In the genomic region with DNA sequence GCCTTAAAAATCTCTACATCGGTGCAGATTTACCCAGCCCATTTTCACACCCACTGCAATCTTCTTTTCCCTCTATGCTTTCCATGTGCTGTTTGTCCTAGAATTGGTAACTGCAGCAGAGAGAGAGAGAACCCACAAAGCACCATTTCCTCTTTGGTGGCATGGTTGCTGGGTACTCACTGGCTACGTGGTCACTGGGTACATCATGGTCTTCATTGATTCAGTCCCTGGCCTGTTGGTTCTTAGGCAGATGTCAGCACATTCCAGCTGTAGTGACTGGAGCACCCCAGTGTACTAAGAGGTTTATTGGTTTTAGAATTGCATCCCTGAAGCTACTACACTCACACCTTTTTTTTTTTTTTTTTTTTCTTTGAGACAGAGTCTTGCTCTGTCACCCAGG, we compare ENCODE assay signal across 15 cellular contexts.
"Had no signal": no experiment of that assay in that cellular context is flagged by ENCODE, and none has a peak within 500 bp of the region (broad histone marks: within the 10 kb centered on the region; RNA-seq: fewer than 3 reads in every experiment).

No MANE protein-coding gene starts in this region.

- H3K9me3 Mint-ChIP-seq: type B pancreatic cell had no signal

- H3K27ac ChIP-seq: foreskin keratinocyte had no signal

- H3K4me3 Mint-ChIP-seq: nephron; stimulated activated naive B cell treated with anti-CD40 and anti-IgM and Interleukin-4, amounts not matched to agents 10 μg/mL and 1 μg/mL and 100 μg/mL, for 72 hours; type B pancreatic cell had no signal

- DNase-seq: activated gamma-delta T cell; activated T-cell treated with anti-CD3 and anti-CD28 coated beads, Interleukin-2, amount 50 U/mL, for 48 hours; anterior cingulate cortex; effector CD8-positive, alpha-beta T cell; foreskin keratinocyte; glutamatergic neuron; hypothalamus; nucleus accumbens; posterior cingulate gyrus; retina; stimulated activated naive B cell treated with anti-CD40 and anti-IgM and Interleukin-4, amounts not matched to agents 10 μg/mL and 1 μg/mL and 100 μg/mL, for 72 hours; substantia nigra had no signal

- ATAC-seq: activated naive CD4-positive, alpha-beta T cell treated with anti-CD3 and anti-CD28 coated beads, Interleukin-2, amount 50 U/mL, for 72 hours; foreskin keratinocyte had no signal

- H3K27ac Mint-ChIP-seq: nephron; stimulated activated naive B cell treated with anti-CD40 and anti-IgM and Interleukin-4, amounts not matched to agents 10 μg/mL and 1 μg/mL and 100 μg/mL, for 72 hours; type B pancreatic cell had no signal

- H3K27me3 ChIP-seq: foreskin keratinocyte had no signal

- H3K36me3 Mint-ChIP-seq: stimulated activated naive B cell treated with anti-CD40 and anti-IgM and Interleukin-4, amounts not matched to agents 10 μg/mL and 1 μg/mL and 100 μg/mL, for 72 hours; type B pancreatic cell had no signal
